In the genomic region with DNA sequence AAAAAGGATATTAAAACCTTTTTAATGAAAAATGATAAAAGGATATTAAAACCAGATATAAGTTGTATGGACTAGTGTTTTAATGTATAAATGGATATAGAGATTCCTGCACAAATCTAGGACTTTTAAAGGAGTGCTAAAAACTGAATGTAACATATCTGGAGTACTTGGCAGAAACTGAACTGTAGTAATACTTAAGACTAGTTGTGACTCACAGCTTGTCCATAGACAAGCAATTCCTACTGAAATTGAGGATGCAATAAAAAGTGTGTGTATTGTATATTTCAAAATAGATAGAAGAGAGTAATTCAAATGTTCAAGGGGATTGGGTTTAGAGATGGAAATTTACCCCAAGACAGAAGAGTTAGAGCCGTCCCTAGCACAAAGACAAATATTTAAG, we compare ENCODE assay signal across 18 cellular contexts.
"Had no signal": no experiment of that assay in that cellular context is flagged by ENCODE, and none has a peak within 500 bp of the region (broad histone marks: within the 10 kb centered on the region; RNA-seq: fewer than 3 reads in every experiment).

No MANE protein-coding gene starts in this region.

- H3K27ac ChIP-seq: esophagus muscularis mucosa, neutrophil, prostate gland, right lobe of liver had no signal

- ATAC-seq: activated CD4-positive, CD25-positive, alpha-beta regulatory T cell treated with anti-CD3 and anti-CD28 coated beads, Interleukin-2, amount 50 U/mL, for 24 hours; activated CD8-positive, alpha-beta memory T cell treated with anti-CD3 and anti-CD28 coated beads, Interleukin-2, amount 10 ng/mL, durations not matched to agents 7 days and 5 days; left colon; mucosa of descending colon; naive thymus-derived CD8-positive, alpha-beta T cell; right lobe of liver; T-helper 17 cell had no signal

- H3K36me3 ChIP-seq: prostate gland, right lobe of liver had no signal

- H3K4me3 ChIP-seq: esophagus muscularis mucosa, mucosa of descending colon, prostate gland, right lobe of liver had no signal

- DNase-seq: activated CD4-positive, alpha-beta T cell treated with anti-CD3 and anti-CD28 coated beads, Interleukin-2, amount 50 U/mL, for 4 hours; activated CD8-positive, alpha-beta memory T cell treated with anti-CD3 and anti-CD28 coated beads, Interleukin-2, amount 10 ng/mL, durations not matched to agents 7 days and 5 days; activated effector memory CD4-positive, alpha-beta T cell treated with Interleukin-2 at 50 U/mL for 16 hours; activated T-cell treated with anti-CD3 and anti-CD28 coated beads, Interleukin-2, amount 50 U/mL, for 24 hours; amygdala; left colon; mucosa of descending colon; naive thymus-derived CD8-positive, alpha-beta T cell; right lobe of liver; stimulated activated CD4-positive, alpha-beta T cell treated with anti-CD3 and anti-CD28 coated beads, Interleukin-12 subunit alpha, Interleukin-12 subunit beta, amount 100 ng/mL, for 4 hours; stimulated activated CD4-positive, alpha-beta T cell treated with anti-CD3 and anti-CD28 coated beads, Interleukin-2, amount 100 ng/mL, for 48 hours; stimulated activated naive CD4-positive, alpha-beta T cell treated with Interleukin-2 at 50 U/mL for 16 hours; T-helper 17 cell; trophoblast cell had no signal

- H3K27me3 ChIP-seq: esophagus muscularis mucosa, neutrophil, right lobe of liver had no signal

- H3K4me1 ChIP-seq: prostate gland had no signal

- H3K9me3 ChIP-seq: esophagus muscularis mucosa, mucosa of descending colon, neutrophil, prostate gland, right lobe of liver had no signal
